ENCODE assay signal across 9 cellular contexts in genomic region chr9:19517202-19517942, GRCh38.
A peak's percentile ranks its signal among the peaks of the same experiment; 100 is the strongest.
DNase-seq lines count a peak whose midpoint lies in the region; ATAC-seq and TF ChIP-seq lines count a peak whose summit lies in the region.
"Had no signal": no experiment of that assay in that cellular context is flagged by ENCODE, and none has a peak within 500 bp of the region (broad histone marks: within the 10 kb centered on the region; RNA-seq: fewer than 3 reads in every experiment).

No MANE protein-coding gene starts in this region.

- H3K27me3 ChIP-seq in AG04450 (ENCODE audit: control insufficient read depth, insufficient read depth, low read length) (no peaks in the 10 kb centered on the region), endodermal cell (ENCODE audit: control insufficient read depth, insufficient read depth, low read length, poor library complexity, severe bottlenecking) (no peaks in the 10 kb centered on the region)

- WGBS in endodermal cell (ENCODE audit: insufficient coverage in 1 of 2, insufficient read length in 1 of 2), 2 experiments, result 84 to 100% methylated on average over 2 to 3 of the region's 3 CpGs

- ATAC-seq in sciatic nerve (no peak), GM21423 (IDR thresholded peaks at IDR 0.05; ENCODE audit: unreplicated experiment) (no peak)
- ATAC-seq: mucosa of descending colon had no signal

- TF ChIP-seq CTCF in AG04450 (IDR thresholded peaks at IDR 0.05; ENCODE audit: low read depth, low read length) (peak; percentile 25; the same call in 1 of the 2 replicates), GM10266 (IDR thresholded peaks at IDR 0.05; ENCODE audit: control insufficient read depth, insufficient read depth, low read depth, missing control alignments) (peak; percentile 42), endodermal cell (conservative IDR thresholded peaks at IDR 0.05) (peak; percentile 74), mesothelial cell of epicardium (IDR thresholded peaks at IDR 0.05; ENCODE audit: unreplicated experiment) (no peak)

- no peaks in the 10 kb centered on the region for H3K36me3 ChIP-seq in endodermal cell (ENCODE audit: control insufficient read depth, insufficient read depth, low read length)

- H3K27ac ChIP-seq in AG04450 (ENCODE audit: low read depth, low read length) (no peak overlapping the region), endodermal cell (ENCODE audit: low read depth, low read length) (no peak overlapping the region)

- CTCF ChIA-PET in AG04450 (lab: Charles Lee), result interaction anchor here (0.7 to 0.8 kb wide), 2 partner anchors 38 to 405 kb away, joined by 3 to 4 read pairs; no protein-coding TSS in a partner anchor

- no peaks in the 10 kb centered on the region for H3K4me1 ChIP-seq in endodermal cell (ENCODE audit: control insufficient read depth, insufficient read depth, low read length)

- H3K4me1 Mint-ChIP-seq in endodermal cell, result no peaks in the 10 kb centered on the region
- H3K4me1 Mint-ChIP-seq in mesothelial cell of epicardium, result peaks cover 4% of the 10 kb centered on the region

- H3K27ac Mint-ChIP-seq in endodermal cell (no peak overlapping the region), mesothelial cell of epicardium (no peak overlapping the region)

- POLR2A ChIA-PET in AG04450 (lab: Yijun Ruan, JAX), result no interaction called here

- H3K9ac ChIP-seq in endodermal cell (ENCODE audit: extremely low read depth, low read length, poor library complexity, severe bottlenecking), result no peak overlapping the region

- H3K4me3 ChIP-seq in AG04450 (ENCODE audit: low read depth, low read length) (no peak overlapping the region), endodermal cell (ENCODE audit: low read length) (no peak overlapping the region)
- H3K4me3 ChIP-seq: mucosa of descending colon had no signal

- H3K4me3 Mint-ChIP-seq in endodermal cell (no peak overlapping the region), mesothelial cell of epicardium (no peak overlapping the region)

- no peaks in the 10 kb centered on the region for H3K9me3 Mint-ChIP-seq in endodermal cell
- no peaks in the 10 kb centered on the region for H3K9me3 Mint-ChIP-seq in mesothelial cell of epicardium

- DNase-seq in AG04450 (ENCODE audit: low read depth, low spot score) (no peak), GM10266 (ENCODE audit: extremely low spot score) (peak; percentile 17), NAMALWA (ENCODE audit: low spot score) (peak; percentile 40), endodermal cell (peak; percentile 93), sciatic nerve (ENCODE audit: low spot score) (no peak), mesothelial cell of epicardium (ENCODE audit: low spot score in 2 of 2, unreplicated experiment in 2 of 2) (no peak), NCI-H128 (lab: John Stamatoyannopoulos, UW; ENCODE audit: unreplicated experiment) (no peak)
- DNase-seq: mucosa of descending colon had no signal

- H3K27me3 Mint-ChIP-seq in endodermal cell (ENCODE audit: insufficient read depth), result no peaks in the 10 kb centered on the region
- H3K27me3 Mint-ChIP-seq in mesothelial cell of epicardium (ENCODE audit: low read depth), result peaks cover 14% of the 10 kb centered on the region

- no peaks in the 10 kb centered on the region for H3K36me3 Mint-ChIP-seq in endodermal cell (ENCODE audit: low read depth)
- H3K36me3 Mint-ChIP-seq in mesothelial cell of epicardium, result no peaks in the 10 kb centered on the region

- intact Hi-C loops in sciatic nerve (cut with DNase I), result no loop called here

- no peaks in the 10 kb centered on the region for H3K9me3 ChIP-seq in AG04450 (ENCODE audit: control insufficient read depth, insufficient read depth, low read length)
- H3K9me3 ChIP-seq in endodermal cell (ENCODE audit: control insufficient read depth, low read length), result no peaks in the 10 kb centered on the region
- H3K9me3 ChIP-seq: mucosa of descending colon had no signal

Comparison
In these comparisons a context has a peak if more than half of its experiments do, and no peak if none do; other contexts are left out.
1. DNase-seq: peak in GM10266 (single experiment), NAMALWA (single experiment) and endodermal cell (single experiment); none in AG04450 (single experiment), sciatic nerve (single experiment), mesothelial cell of epicardium (0 of 2) and NCI-H128 (single experiment).